ENCODE assay signal across 6 cellular contexts in genomic region chr15:81795899-81796298, GRCh38.
"Had no signal": no experiment of that assay in that cellular context is flagged by ENCODE, and none has a peak within 500 bp of the region (broad histone marks: within the 10 kb centered on the region; RNA-seq: fewer than 3 reads in every experiment).

No MANE protein-coding gene starts in this region.

- H3K4me3 ChIP-seq: GM23338, K562 had no signal

- DNase-seq: H9, HCEC 1CT, HFFc6, IMR-90 had no signal

- H3K4me3 Mint-ChIP-seq: GM23338, HFFc6 had no signal

- H3K27ac Mint-ChIP-seq: GM23338, H9, HFFc6 had no signal

- H2AFZ ChIP-seq: GM23338 had no signal
